Comparison of ENCODE assay signal across 1 cellular context in the genomic region with DNA sequence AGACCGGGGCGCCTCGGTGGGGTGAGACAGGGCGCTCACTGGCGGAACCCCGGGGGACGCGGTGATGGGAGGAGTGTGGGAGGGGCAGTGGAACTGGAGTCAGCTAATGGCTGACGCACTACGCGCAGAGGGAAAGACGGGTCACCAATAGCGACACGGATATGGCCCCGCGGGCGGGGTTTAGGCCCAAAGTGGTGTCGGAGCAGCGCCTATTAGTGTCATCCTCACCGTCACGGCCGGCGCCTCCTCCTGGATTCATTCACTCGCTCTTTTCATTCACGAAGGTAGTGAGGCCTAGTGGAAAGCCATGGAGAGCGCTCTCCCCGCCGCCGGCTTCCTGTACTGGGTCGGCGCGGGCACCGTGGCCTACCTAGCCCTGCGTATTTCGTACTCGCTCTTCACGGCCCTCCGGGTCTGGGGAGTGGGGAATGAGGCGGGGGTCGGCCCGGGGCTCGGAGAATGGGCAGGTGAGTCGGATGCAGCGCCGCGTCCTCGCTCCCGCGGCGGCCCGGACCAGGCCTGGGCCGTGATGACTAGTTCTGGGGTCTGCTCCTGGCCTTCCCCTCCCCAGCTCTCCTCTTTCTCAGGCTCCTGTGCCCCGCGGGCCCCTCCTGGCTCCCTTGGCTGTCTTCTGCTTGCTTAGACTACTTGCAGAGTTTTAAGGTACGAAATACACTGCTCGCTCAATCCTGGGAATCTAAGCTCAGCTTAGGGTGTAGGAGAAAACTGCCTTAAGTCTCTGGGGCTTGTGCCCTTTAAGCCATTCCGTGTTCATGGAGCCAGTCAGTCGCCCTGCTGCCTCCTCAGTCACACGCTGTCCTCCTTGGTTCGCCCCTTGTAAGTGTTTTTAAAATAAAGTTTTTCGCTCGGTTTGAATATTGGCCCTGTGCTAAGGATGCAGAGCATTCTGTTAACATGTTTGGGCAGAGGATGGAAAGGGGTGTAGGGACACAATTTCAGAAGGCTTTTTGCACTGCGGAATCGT.
A peak's percentile ranks its signal among the peaks of the same experiment; 100 is the strongest.
TF ChIP-seq lines count a peak whose summit lies in the region.

A gene (plus strand): TSS at position 218 of the 985 bp plus-strand sequence. CDS start 90 bp downstream, at position 308.

TF ChIP-seq in HepG2, 621 proteins besides CTCF, POLR2A, EP300 and RAD21 (continued from another document and continues in another):
- TF ChIP-seq, protein P1, sequence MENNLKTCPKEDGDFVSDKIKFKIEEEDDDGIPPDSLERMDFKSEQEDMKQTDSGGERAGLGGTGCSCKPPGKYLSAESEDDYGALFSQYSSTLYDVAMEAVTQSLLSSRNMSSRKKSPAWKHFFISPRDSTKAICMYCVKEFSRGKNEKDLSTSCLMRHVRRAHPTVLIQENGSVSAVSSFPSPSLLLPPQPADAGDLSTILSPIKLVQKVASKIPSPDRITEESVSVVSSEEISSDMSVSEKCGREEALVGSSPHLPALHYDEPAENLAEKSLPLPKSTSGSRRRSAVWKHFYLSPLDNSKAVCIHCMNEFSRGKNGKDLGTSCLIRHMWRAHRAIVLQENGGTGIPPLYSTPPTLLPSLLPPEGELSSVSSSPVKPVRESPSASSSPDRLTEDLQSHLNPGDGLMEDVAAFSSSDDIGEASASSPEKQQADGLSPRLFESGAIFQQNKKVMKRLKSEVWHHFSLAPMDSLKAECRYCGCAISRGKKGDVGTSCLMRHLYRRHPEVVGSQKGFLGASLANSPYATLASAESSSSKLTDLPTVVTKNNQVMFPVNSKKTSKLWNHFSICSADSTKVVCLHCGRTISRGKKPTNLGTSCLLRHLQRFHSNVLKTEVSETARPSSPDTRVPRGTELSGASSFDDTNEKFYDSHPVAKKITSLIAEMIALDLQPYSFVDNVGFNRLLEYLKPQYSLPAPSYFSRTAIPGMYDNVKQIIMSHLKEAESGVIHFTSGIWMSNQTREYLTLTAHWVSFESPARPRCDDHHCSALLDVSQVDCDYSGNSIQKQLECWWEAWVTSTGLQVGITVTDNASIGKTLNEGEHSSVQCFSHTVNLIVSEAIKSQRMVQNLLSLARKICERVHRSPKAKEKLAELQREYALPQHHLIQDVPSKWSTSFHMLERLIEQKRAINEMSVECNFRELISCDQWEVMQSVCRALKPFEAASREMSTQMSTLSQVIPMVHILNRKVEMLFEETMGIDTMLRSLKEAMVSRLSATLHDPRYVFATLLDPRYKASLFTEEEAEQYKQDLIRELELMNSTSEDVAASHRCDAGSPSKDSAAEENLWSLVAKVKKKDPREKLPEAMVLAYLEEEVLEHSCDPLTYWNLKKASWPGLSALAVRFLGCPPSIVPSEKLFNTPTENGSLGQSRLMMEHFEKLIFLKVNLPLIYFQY (CRISPR knock-in tag; IDR thresholded peaks at IDR 0.05; ENCODE audit: borderline replicate concordance) = no peak
- TF ChIP-seq TCF7L2 (IDR thresholded peaks at IDR 0.05; ENCODE audit: low read depth, low read length) (no peak), RELA (CRISPR knock-in tag; IDR thresholded peaks at IDR 0.05) (no peak), YEATS4 (CRISPR knock-in tag; IDR thresholded peaks at IDR 0.05; ENCODE audit: borderline replicate concordance) (no peak; the same call in 1 of the 2 replicates), JARID2 (CRISPR knock-in tag; IDR thresholded peaks at IDR 0.05; ENCODE audit: insufficient replicate concordance) (no peak), SRF (IDR thresholded peaks at IDR 0.05; ENCODE audit: low read depth, low read length) (no peak), SIN3A (IDR thresholded peaks at IDR 0.05; ENCODE audit: borderline replicate concordance, low read depth, low read length) (peak; percentile 65; the same call in 1 of the 2 replicates), TOPORS (CRISPR knock-in tag; IDR thresholded peaks at IDR 0.05) (no peak; the same call in 1 of the 2 replicates), ZNF660 (CRISPR knock-in tag; IDR thresholded peaks at IDR 0.05; ENCODE audit: borderline replicate concordance, low read depth) (no peak), ATM (IDR thresholded peaks at IDR 0.05; ENCODE audit: borderline replicate concordance) (no peak), SETDB1 (CRISPR knock-in tag; IDR thresholded peaks at IDR 0.05; ENCODE audit: borderline replicate concordance) (no peak), ZNF83 (CRISPR knock-in tag; IDR thresholded peaks at IDR 0.05; ENCODE audit: borderline replicate concordance) (no peak), NRL (CRISPR knock-in tag; IDR thresholded peaks at IDR 0.05; ENCODE audit: borderline replicate concordance) (peak; percentile 66), ZNF546 (CRISPR knock-in tag; conservative IDR thresholded peaks at IDR 0.05) (peak; percentile 93), ZNF768 (CRISPR knock-in tag; IDR thresholded peaks at IDR 0.05) (peak; percentile 42; the same call in 1 of the 2 replicates), GABPB1 (CRISPR knock-in tag; IDR thresholded peaks at IDR 0.05) (peak; percentile 78), ZNF3 (CRISPR knock-in tag; IDR thresholded peaks at IDR 0.05) (no peak), ZNF674 (CRISPR knock-in tag; IDR thresholded peaks at IDR 0.05; ENCODE audit: low read depth) (no peak), CHD2 (IDR thresholded peaks at IDR 0.05; ENCODE audit: low read depth, low read length) (0 out of 2 replicates have a peak, but pooled peaks have one; percentile 68), TAF1 (CRISPR knock-in tag; IDR thresholded peaks at IDR 0.05) (peak; percentile 97), ZNF7 (CRISPR knock-in tag; IDR thresholded peaks at IDR 0.05) (no peak), NR2F6 (IDR thresholded peaks at IDR 0.05) (no peak), NR2F6 (CRISPR knock-in tag; IDR thresholded peaks at IDR 0.05) (no peak), ZNF841 (CRISPR knock-in tag; IDR thresholded peaks at IDR 0.05; ENCODE audit: borderline replicate concordance) (no peak), MTF2 (CRISPR knock-in tag; IDR thresholded peaks at IDR 0.05; ENCODE audit: borderline replicate concordance) (no peak), CBX2 (IDR thresholded peaks at IDR 0.05; ENCODE audit: low read depth, low read length) (no peak), CBX2 (CRISPR knock-in tag; IDR thresholded peaks at IDR 0.05; ENCODE audit: low read depth) (no peak), ZSCAN29 (CRISPR knock-in tag; conservative IDR thresholded peaks at IDR 0.05) (no peak)
- TF ChIP-seq, protein P2, sequence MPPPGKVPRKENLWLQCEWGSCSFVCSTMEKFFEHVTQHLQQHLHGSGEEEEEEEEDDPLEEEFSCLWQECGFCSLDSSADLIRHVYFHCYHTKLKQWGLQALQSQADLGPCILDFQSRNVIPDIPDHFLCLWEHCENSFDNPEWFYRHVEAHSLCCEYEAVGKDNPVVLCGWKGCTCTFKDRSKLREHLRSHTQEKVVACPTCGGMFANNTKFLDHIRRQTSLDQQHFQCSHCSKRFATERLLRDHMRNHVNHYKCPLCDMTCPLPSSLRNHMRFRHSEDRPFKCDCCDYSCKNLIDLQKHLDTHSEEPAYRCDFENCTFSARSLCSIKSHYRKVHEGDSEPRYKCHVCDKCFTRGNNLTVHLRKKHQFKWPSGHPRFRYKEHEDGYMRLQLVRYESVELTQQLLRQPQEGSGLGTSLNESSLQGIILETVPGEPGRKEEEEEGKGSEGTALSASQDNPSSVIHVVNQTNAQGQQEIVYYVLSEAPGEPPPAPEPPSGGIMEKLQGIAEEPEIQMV (CRISPR knock-in tag; IDR thresholded peaks at IDR 0.05; ENCODE audit: low read depth) = 0 out of 2 replicates have a peak, but pooled peaks have one; percentile 34
- TF ChIP-seq, protein P3, sequence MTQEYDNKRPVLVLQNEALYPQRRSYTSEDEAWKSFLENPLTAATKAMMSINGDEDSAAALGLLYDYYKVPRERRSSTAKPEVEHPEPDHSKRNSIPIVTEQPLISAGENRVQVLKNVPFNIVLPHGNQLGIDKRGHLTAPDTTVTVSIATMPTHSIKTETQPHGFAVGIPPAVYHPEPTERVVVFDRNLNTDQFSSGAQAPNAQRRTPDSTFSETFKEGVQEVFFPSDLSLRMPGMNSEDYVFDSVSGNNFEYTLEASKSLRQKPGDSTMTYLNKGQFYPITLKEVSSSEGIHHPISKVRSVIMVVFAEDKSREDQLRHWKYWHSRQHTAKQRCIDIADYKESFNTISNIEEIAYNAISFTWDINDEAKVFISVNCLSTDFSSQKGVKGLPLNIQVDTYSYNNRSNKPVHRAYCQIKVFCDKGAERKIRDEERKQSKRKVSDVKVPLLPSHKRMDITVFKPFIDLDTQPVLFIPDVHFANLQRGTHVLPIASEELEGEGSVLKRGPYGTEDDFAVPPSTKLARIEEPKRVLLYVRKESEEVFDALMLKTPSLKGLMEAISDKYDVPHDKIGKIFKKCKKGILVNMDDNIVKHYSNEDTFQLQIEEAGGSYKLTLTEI (CRISPR knock-in tag; conservative IDR thresholded peaks at IDR 0.05) = no peak
- TF ChIP-seq, protein P4, sequence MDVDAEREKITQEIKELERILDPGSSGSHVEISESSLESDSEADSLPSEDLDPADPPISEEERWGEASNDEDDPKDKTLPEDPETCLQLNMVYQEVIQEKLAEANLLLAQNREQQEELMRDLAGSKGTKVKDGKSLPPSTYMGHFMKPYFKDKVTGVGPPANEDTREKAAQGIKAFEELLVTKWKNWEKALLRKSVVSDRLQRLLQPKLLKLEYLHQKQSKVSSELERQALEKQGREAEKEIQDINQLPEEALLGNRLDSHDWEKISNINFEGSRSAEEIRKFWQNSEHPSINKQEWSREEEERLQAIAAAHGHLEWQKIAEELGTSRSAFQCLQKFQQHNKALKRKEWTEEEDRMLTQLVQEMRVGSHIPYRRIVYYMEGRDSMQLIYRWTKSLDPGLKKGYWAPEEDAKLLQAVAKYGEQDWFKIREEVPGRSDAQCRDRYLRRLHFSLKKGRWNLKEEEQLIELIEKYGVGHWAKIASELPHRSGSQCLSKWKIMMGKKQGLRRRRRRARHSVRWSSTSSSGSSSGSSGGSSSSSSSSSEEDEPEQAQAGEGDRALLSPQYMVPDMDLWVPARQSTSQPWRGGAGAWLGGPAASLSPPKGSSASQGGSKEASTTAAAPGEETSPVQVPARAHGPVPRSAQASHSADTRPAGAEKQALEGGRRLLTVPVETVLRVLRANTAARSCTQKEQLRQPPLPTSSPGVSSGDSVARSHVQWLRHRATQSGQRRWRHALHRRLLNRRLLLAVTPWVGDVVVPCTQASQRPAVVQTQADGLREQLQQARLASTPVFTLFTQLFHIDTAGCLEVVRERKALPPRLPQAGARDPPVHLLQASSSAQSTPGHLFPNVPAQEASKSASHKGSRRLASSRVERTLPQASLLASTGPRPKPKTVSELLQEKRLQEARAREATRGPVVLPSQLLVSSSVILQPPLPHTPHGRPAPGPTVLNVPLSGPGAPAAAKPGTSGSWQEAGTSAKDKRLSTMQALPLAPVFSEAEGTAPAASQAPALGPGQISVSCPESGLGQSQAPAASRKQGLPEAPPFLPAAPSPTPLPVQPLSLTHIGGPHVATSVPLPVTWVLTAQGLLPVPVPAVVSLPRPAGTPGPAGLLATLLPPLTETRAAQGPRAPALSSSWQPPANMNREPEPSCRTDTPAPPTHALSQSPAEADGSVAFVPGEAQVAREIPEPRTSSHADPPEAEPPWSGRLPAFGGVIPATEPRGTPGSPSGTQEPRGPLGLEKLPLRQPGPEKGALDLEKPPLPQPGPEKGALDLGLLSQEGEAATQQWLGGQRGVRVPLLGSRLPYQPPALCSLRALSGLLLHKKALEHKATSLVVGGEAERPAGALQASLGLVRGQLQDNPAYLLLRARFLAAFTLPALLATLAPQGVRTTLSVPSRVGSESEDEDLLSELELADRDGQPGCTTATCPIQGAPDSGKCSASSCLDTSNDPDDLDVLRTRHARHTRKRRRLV (CRISPR knock-in tag; IDR thresholded peaks at IDR 0.05) = peak; percentile 79; the same call in 1 of the 2 replicates
- TF ChIP-seq, protein P5, sequence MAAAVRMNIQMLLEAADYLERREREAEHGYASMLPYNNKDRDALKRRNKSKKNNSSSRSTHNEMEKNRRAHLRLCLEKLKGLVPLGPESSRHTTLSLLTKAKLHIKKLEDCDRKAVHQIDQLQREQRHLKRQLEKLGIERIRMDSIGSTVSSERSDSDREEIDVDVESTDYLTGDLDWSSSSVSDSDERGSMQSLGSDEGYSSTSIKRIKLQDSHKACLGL (CRISPR knock-in tag; IDR thresholded peaks at IDR 0.05) = peak; percentile 66; the same call in 1 of the 2 replicates
- TF ChIP-seq, protein P6, sequence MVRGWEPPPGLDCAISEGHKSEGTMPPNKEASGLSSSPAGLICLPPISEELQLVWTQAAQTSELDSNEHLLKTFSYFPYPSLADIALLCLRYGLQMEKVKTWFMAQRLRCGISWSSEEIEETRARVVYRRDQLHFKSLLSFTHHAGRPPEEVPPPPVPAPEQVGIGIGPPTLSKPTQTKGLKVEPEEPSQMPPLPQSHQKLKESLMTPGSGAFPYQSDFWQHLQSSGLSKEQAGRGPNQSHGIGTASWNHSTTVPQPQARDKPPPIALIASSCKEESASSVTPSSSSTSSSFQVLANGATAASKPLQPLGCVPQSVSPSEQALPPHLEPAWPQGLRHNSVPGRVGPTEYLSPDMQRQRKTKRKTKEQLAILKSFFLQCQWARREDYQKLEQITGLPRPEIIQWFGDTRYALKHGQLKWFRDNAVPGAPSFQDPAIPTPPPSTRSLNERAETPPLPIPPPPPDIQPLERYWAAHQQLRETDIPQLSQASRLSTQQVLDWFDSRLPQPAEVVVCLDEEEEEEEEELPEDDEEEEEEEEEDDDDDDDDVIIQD (CRISPR knock-in tag; IDR thresholded peaks at IDR 0.05; ENCODE audit: low read depth) = peak; percentile 97; the same call in 1 of the 2 replicates
- TF ChIP-seq, protein P7, sequence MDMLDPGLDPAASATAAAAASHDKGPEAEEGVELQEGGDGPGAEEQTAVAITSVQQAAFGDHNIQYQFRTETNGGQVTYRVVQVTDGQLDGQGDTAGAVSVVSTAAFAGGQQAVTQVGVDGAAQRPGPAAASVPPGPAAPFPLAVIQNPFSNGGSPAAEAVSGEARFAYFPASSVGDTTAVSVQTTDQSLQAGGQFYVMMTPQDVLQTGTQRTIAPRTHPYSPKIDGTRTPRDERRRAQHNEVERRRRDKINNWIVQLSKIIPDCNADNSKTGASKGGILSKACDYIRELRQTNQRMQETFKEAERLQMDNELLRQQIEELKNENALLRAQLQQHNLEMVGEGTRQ (IDR thresholded peaks at IDR 0.05; ENCODE audit: low read depth, low read length) = no peak
- TF ChIP-seq, protein P7 (CRISPR knock-in tag; IDR thresholded peaks at IDR 0.05; ENCODE audit: borderline replicate concordance) = no peak
